Comparison of ENCODE assay signal across 9 cellular contexts in the genomic region with DNA sequence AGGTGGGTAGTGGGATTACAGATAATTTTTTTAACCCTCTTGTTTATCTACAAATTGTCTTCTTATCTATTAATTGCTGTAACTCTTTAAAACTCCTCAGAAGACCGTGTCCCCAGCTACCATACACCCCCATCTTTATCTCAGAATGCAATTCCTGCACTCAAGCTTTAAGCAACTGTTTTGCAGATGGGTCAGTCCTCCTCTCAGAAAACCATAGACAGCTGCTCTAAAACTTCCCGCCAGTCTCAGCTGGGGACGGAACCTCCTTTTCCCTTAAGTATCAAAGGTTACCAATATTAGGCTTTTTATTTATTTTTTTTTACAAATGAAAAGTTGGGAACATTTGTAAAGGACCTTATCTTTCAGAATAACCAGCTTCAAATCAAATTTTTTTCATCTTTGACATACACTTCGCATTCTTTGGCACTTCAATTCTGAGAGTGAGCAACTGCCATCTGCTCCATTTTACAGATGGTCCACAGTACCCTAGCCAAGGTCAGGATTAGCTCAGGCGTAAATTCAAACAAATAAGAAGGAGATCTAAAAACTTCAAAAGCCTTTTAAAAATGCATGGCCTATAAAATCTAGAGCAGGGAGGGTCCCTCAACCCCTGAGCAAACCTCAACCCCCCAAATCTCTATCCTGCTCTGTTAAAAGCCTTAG. TPM values are rescaled to one million over a fixed set of nuclear protein-coding genes. Genes with fewer than 3 reads are reported as not detected.
DNase-seq lines count a peak whose midpoint lies in the region; ATAC-seq and TF ChIP-seq lines count a peak whose summit lies in the region.
"Had no signal": no experiment of that assay in that cellular context is flagged by ENCODE, and none has a peak within 500 bp of the region (broad histone marks: within the 10 kb centered on the region; RNA-seq: fewer than 3 reads in every experiment).

No MANE protein-coding gene starts in this region.

- TF ChIP-seq CTCF in DOHH2 (IDR thresholded peaks at IDR 0.05; ENCODE audit: low read depth, low read length, poor library complexity, severe bottlenecking): no peak
- no peak for TF ChIP-seq CTCF in Peyer's patch (IDR thresholded peaks at IDR 0.05)
- TF ChIP-seq CTCF in psoas muscle (IDR thresholded peaks at IDR 0.05): no peak

- peak in 1 of 4 donors; percentile 0 for ATAC-seq in psoas muscle
- ATAC-seq in HG02852 (IDR thresholded peaks at IDR 0.05; ENCODE audit: unreplicated experiment): no peak
- no peak for ATAC-seq in HG03469 (IDR thresholded peaks at IDR 0.05; ENCODE audit: unreplicated experiment)
- ATAC-seq in HG03457 (IDR thresholded peaks at IDR 0.05; ENCODE audit: unreplicated experiment): no peak

- no peaks in the 10 kb centered on the region for H3K9me3 ChIP-seq in DOHH2 (ENCODE audit: control insufficient read depth, insufficient read depth, low read length)
- no peaks in the 10 kb centered on the region for H3K9me3 ChIP-seq in Peyer's patch
- H3K9me3 ChIP-seq in esophagus (ENCODE audit: control insufficient read depth in 2 of 2, insufficient read depth in 1 of 2, low read depth in 1 of 2, low read length in 1 of 2): no peaks in the 10 kb centered on the region
- no peaks in the 10 kb centered on the region for H3K9me3 ChIP-seq in psoas muscle

- H3K36me3 ChIP-seq in DOHH2 (ENCODE audit: control insufficient read depth, low read length) (peaks cover 5% of the 10 kb centered on the region; the same call in 1 of the 2 replicates), Peyer's patch (peaks cover 0 to under 1% (median 0%) of the 10 kb centered on the region in 3 donors), esophagus (ENCODE audit: control insufficient read depth in 2 of 2, insufficient read depth in 2 of 2, low read length in 1 of 2) (no peaks in the 10 kb centered on the region), psoas muscle (ENCODE audit: insufficient read depth in 1 of 2, low read depth in 1 of 2) (peaks cover 0 to 23% of the 10 kb centered on the region in 2 donors)

- H3K4me3 ChIP-seq in DOHH2 (ENCODE audit: low read length) (peak overlapping the region; percentile 79), Peyer's patch (peak overlapping the region; percentile 55 to 71 (median 59)), esophagus (ENCODE audit: low read depth in 1 of 2, low read length in 2 of 2) (peak overlapping the region; percentile 66 to 70), psoas muscle (peak overlapping the region; percentile 86)

- no peak for TF ChIP-seq POLR2A in Peyer's patch (IDR thresholded peaks at IDR 0.05)

- no peak for DNase-seq in Peyer's patch
- DNase-seq in psoas muscle: no peak
- no peak for DNase-seq in A172 (ENCODE audit: low spot score)
- DNase-seq: SIG-M5 had no signal

- intact Hi-C loops in psoas muscle (cut with DNase I): loop anchor here (5.0 to 10.0 kb wide), 2 partner anchors 172 to 180 kb away; no protein-coding TSS in a partner anchor

- H4K20me1 ChIP-seq in DOHH2 (ENCODE audit: control insufficient read depth, insufficient read depth, low read depth, low read length): no peaks in the 10 kb centered on the region

- no peaks in the 10 kb centered on the region for H3K79me2 ChIP-seq in DOHH2 (ENCODE audit: control insufficient read depth, low read length)

- no peaks in the 10 kb centered on the region for H3K9me2 ChIP-seq in DOHH2 (replicated peaks; ENCODE audit: control insufficient read depth, low read length)

- H3K27me3 ChIP-seq in DOHH2 (ENCODE audit: control insufficient read depth, low read length) (peaks cover 21% of the 10 kb centered on the region), Peyer's patch (no peaks in the 10 kb centered on the region), esophagus (ENCODE audit: control insufficient read depth in 1 of 2, insufficient read depth in 2 of 2, low read length in 2 of 2) (no peaks in the 10 kb centered on the region), psoas muscle (ENCODE audit: insufficient read depth in 3 of 3, low read length in 2 of 3) (no peaks in the 10 kb centered on the region)

- H3K4me1 ChIP-seq in DOHH2 (ENCODE audit: control insufficient read depth, low read length) (peaks cover 19% of the 10 kb centered on the region), Peyer's patch (peaks cover 0 to 45% (median 2%) of the 10 kb centered on the region in 4 donors), esophagus (ENCODE audit: control insufficient read depth in 2 of 2, insufficient read depth in 2 of 2, low read length in 1 of 2) (peaks cover 0 to 3% of the 10 kb centered on the region in 2 donors), psoas muscle (peaks cover 16% of the 10 kb centered on the region)

- peak overlapping the region; percentile 77 for H3K4me2 ChIP-seq in DOHH2 (ENCODE audit: low read length)

- no peak overlapping the region for H3K27ac ChIP-seq in DOHH2 (ENCODE audit: low read depth, low read length)
- peak overlapping the region in 3 of 4 donors; percentile 62 to 80 (median 68) for H3K27ac ChIP-seq in Peyer's patch
- H3K27ac ChIP-seq in esophagus (ENCODE audit: low read depth in 2 of 2, low read length in 1 of 2): no peak overlapping the region
- peak overlapping the region; percentile 87 for H3K27ac ChIP-seq in psoas muscle

- H3F3A ChIP-seq in DOHH2 (ENCODE audit: control insufficient read depth, insufficient read depth): no peaks in the 10 kb centered on the region

- WGBS in esophagus, 2 donors: 38 to 47% methylated on average over 5 of the region's 5 CpGs
- 28 to 44% (median 30%) methylated on average over 5 of the region's 5 CpGs for WGBS in psoas muscle, 3 donors

RNA-seq across cellular contexts. Expression of a gene that starts 1.2 kb away (rescaled TPM):
- total RNA-seq in Peyer's patch: 100 to 1,000 TPM; 112 to 196 (median 168) TPM
- 10 to 100 TPM; 12.5 to 15.7 TPM for polyA plus RNA-seq in esophagus
- total RNA-seq in psoas muscle: 10 to 100 TPM; 20.8 to 41.3 (median 26.2) TPM
- polyA plus RNA-seq in psoas muscle: 10 to 100 TPM; 13.1 to 21.4 (median 16.5) TPM
- 0.67 and 1.9 TPM in 2 replicates for total RNA-seq in A172 (2014; rRNA removed; shearing (Covaris generic))

Comparison
In these comparisons a context has a peak if more than half of its experiments do, and no peak if none do; other contexts are left out.
1. H3K27ac ChIP-seq: peak in Peyer's patch (3 of 4) and psoas muscle (single experiment); none in DOHH2 (single experiment) and esophagus (0 of 2).
2. Peak in every context shown above with its lines, with median percentiles within 50 percentile points of each other: H3K4me3 ChIP-seq.